9 cellular contexts compared by ENCODE assay signal in genomic region chr14:39229222-39229543, GRCh38. TPM values are rescaled to one million over a fixed set of nuclear protein-coding genes. Genes with fewer than 3 reads are reported as not detected.
DNase-seq lines count a peak whose midpoint lies in the region; ATAC-seq and TF ChIP-seq lines count a peak whose summit lies in the region.
"Had no signal": no experiment of that assay in that cellular context is flagged by ENCODE, and none has a peak within 500 bp of the region (broad histone marks: within the 10 kb centered on the region; RNA-seq: fewer than 3 reads in every experiment).

No MANE protein-coding gene starts in this region.

- H3K27ac Mint-ChIP-seq in HFFc6 = no peak overlapping the region

- intact Hi-C loops in sciatic nerve (cut with DNase I) = no loop called here

- no peak for TF ChIP-seq POLR2A in erythroblast (IDR thresholded peaks at IDR 0.05; ENCODE audit: low read length)

- H3K27me3 Mint-ChIP-seq in HFFc6 (ENCODE audit: insufficient read depth) = peaks cover 2% of the 10 kb centered on the region

- no peak for ATAC-seq in sciatic nerve
- ATAC-seq: left ventricle myocardium superior had no signal

- no peaks in the 10 kb centered on the region for H3K9me3 Mint-ChIP-seq in HFFc6

- no peak for TF ChIP-seq CTCF in HFFc6 (IDR thresholded peaks at IDR 0.05)

- no peaks in the 10 kb centered on the region for H3K36me3 Mint-ChIP-seq in HFFc6 (ENCODE audit: low read depth)

- no peak overlapping the region for H3K4me3 Mint-ChIP-seq in HFFc6

- DNase-seq in activated naive CD4-positive, alpha-beta T cell treated with Interleukin-2 at 50 U/mL for 16 hours = peak; percentile 64
- DNase-seq in activated naive CD4-positive, alpha-beta T cell (lab: John Stamatoyannopoulos, UW) = no peak
- DNase-seq in activated CD4-positive, alpha-beta T cell treated with anti-CD3 and anti-CD28 coated beads for 48 hours = peak; percentile 73
- DNase-seq in fibroblast of peridontal ligament (ENCODE audit: extremely low read depth) = peak; percentile 64
- DNase-seq in sciatic nerve (ENCODE audit: low spot score) = no peak
- DNase-seq in erythroblast (lab: John Stamatoyannopoulos, UW) = no peak
- DNase-seq in HFFc6 = no peak
- DNase-seq in NCI-H345 treated with DMSO at 0.1 percent for 48 hours (lab: John Stamatoyannopoulos, UW; ENCODE audit: unreplicated experiment) = no peak
- DNase-seq: left ventricle myocardium superior had no signal

- H3K4me1 Mint-ChIP-seq in HFFc6 (ENCODE audit: low read depth) = peaks cover 20% of the 10 kb centered on the region

RNA-seq across cellular contexts. Expression of gene MIA2, which starts 4.5 kb away (rescaled TPM):
- total RNA-seq in sciatic nerve = 23.0 TPM
- total RNA-seq in HFFc6 (2021; fragmentation: NEBNext Ultra II Directional; extraction: Animal tissue kit (Norgen Biotek cat#: 25700)) = 10 to 100 TPM; 11.5 to 16.3 (median 13.0) TPM

RNA-seq across cellular contexts. Expression of gene PNN, which starts 54.1 kb away (rescaled TPM):
- total RNA-seq in sciatic nerve = 71.9 TPM
- 10 to 100 TPM; 30.1 to 44.5 (median 40.5) TPM for total RNA-seq in HFFc6 (2021; fragmentation: NEBNext Ultra II Directional; extraction: Animal tissue kit (Norgen Biotek cat#: 25700))

RNA-seq across cellular contexts. Expression of gene TRAPPC6B, which starts 59.0 kb away (rescaled TPM):
- 28.6 TPM for total RNA-seq in sciatic nerve
- total RNA-seq in HFFc6 (2021; fragmentation: NEBNext Ultra II Directional; extraction: Animal tissue kit (Norgen Biotek cat#: 25700)) = 10 to 100 TPM; 23.7 to 29.9 (median 25.4) TPM

Comparison
In these comparisons a context has a peak if more than half of its experiments do, and no peak if none do; other contexts are left out.
1. DNase-seq: peak in activated naive CD4-positive, alpha-beta T cell treated with Interleukin-2 at 50 U/mL for 16 hours (single experiment), activated CD4-positive, alpha-beta T cell treated with anti-CD3 and anti-CD28 coated beads for 48 hours (single experiment) and fibroblast of peridontal ligament (single experiment); none in activated naive CD4-positive, alpha-beta T cell (0 of 4), sciatic nerve (single experiment), erythroblast (0 of 2), HFFc6 (single experiment) and NCI-H345 treated with DMSO at 0.1 percent for 48 hours (single experiment).